20 cellular contexts compared by ENCODE assay signal in genomic region chr13:96966415-96967102, GRCh38. TPM values are rescaled to one million over a fixed set of nuclear protein-coding genes. Genes with fewer than 3 reads are reported as not detected.
"Had no signal": no experiment of that assay in that cellular context is flagged by ENCODE, and none has a peak within 500 bp of the region (broad histone marks: within the 10 kb centered on the region; RNA-seq: fewer than 3 reads in every experiment).

No MANE protein-coding gene starts in this region.

- H3K27me3 ChIP-seq: Peyer's patch, SJCRH30 had no signal

- ATAC-seq: PC-3, Right ventricle myocardium inferior, SK-N-SH treated with all-trans-retinoic acid at 6 μM for 48 hours had no signal

- H3K4me3 ChIP-seq: Peyer's patch, SJCRH30 had no signal

- H3K36me3 ChIP-seq: Peyer's patch, SJCRH30 had no signal

- H3K4me1 ChIP-seq: Peyer's patch, SJCRH30 had no signal

- DNase-seq: IMR-90, NCI-H1092, NCI-H1436, NCI-H187, NCI-H2081 treated with DMSO at 0.1 percent for 48 hours, NCI-H2171, NCI-H226, NCI-H446, NCI-H510A, NCI-H524 treated with DMSO at 0.1 percent for 48 hours, NCI-H774, Peyer's patch, T-helper 1 cell had no signal

- H3K27ac ChIP-seq: Peyer's patch, SJCRH30 had no signal

RNA-seq across cellular contexts. Expression of gene OXGR1, which starts 27.7 kb away (rescaled TPM):
- total RNA-seq: HT-29, IMR-90, MCF 10A, OCI-LY7, PC-3, Right ventricle myocardium inferior, SJCRH30 had no signal
